Comparison of ENCODE assay signal across 8 cellular contexts in genomic region chr12:28189774-28190320, GRCh38. TPM values are rescaled to one million over a fixed set of nuclear protein-coding genes. Genes with fewer than 3 reads are reported as not detected.
DNase-seq lines count a peak whose midpoint lies in the region; ATAC-seq, FAIRE-seq and TF ChIP-seq lines count a peak whose summit lies in the region.

No MANE protein-coding gene starts in this region.

- peaks cover 22% of the 10 kb centered on the region for H3K9me3 ChIP-seq in BLaER1
- H3K9me3 ChIP-seq in keratinocyte (ENCODE audit: control insufficient read depth, low read depth, low read length), result no peaks in the 10 kb centered on the region
- H3K9me3 ChIP-seq in subcutaneous abdominal adipose tissue (ENCODE audit: control insufficient read depth in 5 of 5, low read length in 5 of 5), result peaks cover 0 to 4% (median 2%) of the 10 kb centered on the region in 5 donors

- H3K36me3 ChIP-seq in BLaER1 (peaks cover 7% of the 10 kb centered on the region), keratinocyte (ENCODE audit: control insufficient read depth in 2 of 2, extremely low read depth in 1 of 2, insufficient read depth in 2 of 2, low read length in 2 of 2) (no peaks in the 10 kb centered on the region), subcutaneous abdominal adipose tissue (ENCODE audit: control insufficient read depth in 5 of 5, insufficient read depth in 5 of 5, low read length in 5 of 5) (no peaks in the 10 kb centered on the region)

- peaks cover 20% of the 10 kb centered on the region for H3K4me1 ChIP-seq in BLaER1
- H3K4me1 ChIP-seq in keratinocyte (ENCODE audit: control insufficient read depth, extremely low read depth, insufficient read depth, low read length), result peaks cover 17% of the 10 kb centered on the region
- peaks cover 0 to 22% (median 19%) of the 10 kb centered on the region in 5 donors for H3K4me1 ChIP-seq in subcutaneous abdominal adipose tissue (ENCODE audit: control insufficient read depth in 5 of 5, insufficient read depth in 5 of 5, low read length in 5 of 5)

- H3K27ac ChIP-seq in BLaER1 (peak overlapping the region; percentile 97), keratinocyte (ENCODE audit: control insufficient read depth, insufficient read depth, low read length) (peak overlapping the region; percentile 99), subcutaneous abdominal adipose tissue (ENCODE audit: low read depth, low read length) (peak overlapping the region; percentile 92)

- H3K4me2 ChIP-seq in BLaER1, result peak overlapping the region; percentile 90
- H3K4me2 ChIP-seq in keratinocyte (ENCODE audit: control insufficient read depth, extremely low read depth, insufficient read depth, low read depth, low read length), result peak overlapping the region; percentile 99

- H3K4me3 Mint-ChIP-seq in activated naive CD8-positive, alpha-beta T cell treated with anti-CD3 and anti-CD28 coated beads, Interleukin-2, amount 50 U/mL, for 24 hours, result peak overlapping the region; percentile 91

- H3K27me3 ChIP-seq in BLaER1 (no peaks in the 10 kb centered on the region), keratinocyte (ENCODE audit: control insufficient read depth, extremely low read depth, insufficient read depth, low read length) (no peaks in the 10 kb centered on the region), subcutaneous abdominal adipose tissue (ENCODE audit: control insufficient read depth in 5 of 5, insufficient read depth in 4 of 5, low read length in 5 of 5) (no peaks in the 10 kb centered on the region)

- FAIRE-seq in keratinocyte (lab: Jason Lieb, UNC), result no peak

- DNase-seq in HS-27A (ENCODE audit: low read depth) (peak; percentile 38), keratinocyte (ENCODE audit: low read depth, low spot score) (no peak), hippocampal formation (lab: John Stamatoyannopoulos, UW) (no peak)
- DNase-seq in activated naive CD8-positive, alpha-beta T cell treated with anti-CD3 and anti-CD28 coated beads, Interleukin-2, amount 50 U/mL, for 24 hours, result peak; percentile 7

- H3K4me3 ChIP-seq in BLaER1, result peak overlapping the region; percentile 89
- peak overlapping the region; percentile 73 to 92 (median 74) for H3K4me3 ChIP-seq in keratinocyte (ENCODE audit: control insufficient read depth in 2 of 3, extremely low read depth in 1 of 3, insufficient read depth in 2 of 3, low read depth in 1 of 3, low read length in 3 of 3)
- peak overlapping the region; percentile 75 to 89 (median 82) for H3K4me3 ChIP-seq in subcutaneous abdominal adipose tissue (ENCODE audit: low read depth in 1 of 5, low read length in 5 of 5)

- no peak for ATAC-seq in activated naive CD8-positive, alpha-beta T cell treated with anti-CD3 and anti-CD28 coated beads, Interleukin-2, amount 50 U/mL, for 24 hours
- no peak for ATAC-seq in GM19351 (IDR thresholded peaks at IDR 0.05; ENCODE audit: unreplicated experiment)
- ATAC-seq in HG02798 (IDR thresholded peaks at IDR 0.05; ENCODE audit: poor library complexity, unreplicated experiment), result no peak

- H4K20me1 ChIP-seq in BLaER1 (no peaks in the 10 kb centered on the region), keratinocyte (ENCODE audit: control insufficient read depth, extremely low read depth, insufficient read depth, low read length) (no peaks in the 10 kb centered on the region)

- peak overlapping the region; percentile 92 for H3K9ac ChIP-seq in BLaER1
- H3K9ac ChIP-seq in keratinocyte (ENCODE audit: control insufficient read depth, extremely low read depth, insufficient read depth, low read length), result peak overlapping the region; percentile 96
- H3K9ac ChIP-seq in subcutaneous abdominal adipose tissue (ENCODE audit: low read length in 5 of 5), result peak overlapping the region; percentile 19 to 98 (median 94)

- H3K27ac Mint-ChIP-seq in activated naive CD8-positive, alpha-beta T cell treated with anti-CD3 and anti-CD28 coated beads, Interleukin-2, amount 50 U/mL, for 24 hours, result peak overlapping the region; percentile 98

- H2AFZ ChIP-seq in keratinocyte (ENCODE audit: control insufficient read depth, low read length), result peak overlapping the region; percentile 92

- dilution Hi-C loops in keratinocyte (cut with MboI; ENCODE audit: extremely low pct_ligation_motif_present, low sequenced_read_pairs), result no loop called here

- no peaks in the 10 kb centered on the region for H3K27me3 Mint-ChIP-seq in activated naive CD8-positive, alpha-beta T cell treated with anti-CD3 and anti-CD28 coated beads, Interleukin-2, amount 50 U/mL, for 24 hours

- no peak for TF ChIP-seq CTCF in keratinocyte (optimal IDR thresholded peaks at IDR 0.05 in 1 of 3, IDR thresholded peaks at IDR 0.05 in 1 of 3, conservative IDR thresholded peaks at IDR 0.05 in 1 of 3; ENCODE audit: extremely low read depth in 1 of 3, insufficient read depth in 2 of 3, low read length in 3 of 3)

- H3K36me3 Mint-ChIP-seq in activated naive CD8-positive, alpha-beta T cell treated with anti-CD3 and anti-CD28 coated beads, Interleukin-2, amount 50 U/mL, for 24 hours (ENCODE audit: low read depth), result peaks cover 19% of the 10 kb centered on the region

- peaks cover 19% of the 10 kb centered on the region for H3K79me2 ChIP-seq in keratinocyte (ENCODE audit: control insufficient read depth, insufficient read depth, low read length)

- peaks cover 58% of the 10 kb centered on the region for H3K4me1 Mint-ChIP-seq in activated naive CD8-positive, alpha-beta T cell treated with anti-CD3 and anti-CD28 coated beads, Interleukin-2, amount 50 U/mL, for 24 hours

- peaks cover 7% of the 10 kb centered on the region for H3K9me3 Mint-ChIP-seq in activated naive CD8-positive, alpha-beta T cell treated with anti-CD3 and anti-CD28 coated beads, Interleukin-2, amount 50 U/mL, for 24 hours

- H3K9me1 ChIP-seq in keratinocyte (ENCODE audit: control insufficient read depth, extremely low read depth, insufficient read depth, low read length), result no peaks in the 10 kb centered on the region

RNA-seq across cellular contexts. Expression of gene CCDC91, which starts 0.4 kb away (rescaled TPM):
- polyA plus RNA-seq in keratinocyte, result 18.8 to 29.8 TPM (median 26.5 TPM) in 3 replicates
- polyA plus RNA-seq in keratinocyte (2011; ENCODE audit: low read depth), result 182 TPM
- polyA plus RNA-seq in keratinocyte (2011; cell fraction: cytosol; rRNA removed), result 21.7 and 35.5 TPM in 2 replicates
- 21.9 and 27.3 TPM in 2 replicates for polyA plus RNA-seq in keratinocyte (2011; cell fraction: nucleus; rRNA removed)
- polyA plus RNA-seq in keratinocyte (2012; ENCODE audit: low replicate concordance), result 20.6 TPM in 2 replicates
- 17.8 to 37.2 TPM (median 26.5 TPM) in 3 replicates for polyA minus RNA-seq in keratinocyte
- polyA minus RNA-seq in keratinocyte (2011; cell fraction: cytosol; rRNA and poly(A)+ RNA removed), result 32.4 TPM
- 32.4 and 65.9 TPM in 2 replicates for polyA minus RNA-seq in keratinocyte (2011; cell fraction: nucleus; rRNA and poly(A)+ RNA removed)

Comparison
In these comparisons a context has a peak if more than half of its experiments do, and no peak if none do; other contexts are left out.
1. DNase-seq: peak in HS-27A (single experiment) and activated naive CD8-positive, alpha-beta T cell treated with anti-CD3 and anti-CD28 coated beads, Interleukin-2, amount 50 U/mL, for 24 hours (single experiment); none in keratinocyte (single experiment) and hippocampal formation (0 of 2).
2. Peak in every context shown above with its lines, with median percentiles within 50 percentile points of each other: H3K27ac ChIP-seq, H3K4me3 ChIP-seq and H3K9ac ChIP-seq.